Comparison of ENCODE assay signal across 9 cellular contexts in genomic region chrY:13479828-13480227, GRCh38. TPM values are rescaled to one million over a fixed set of nuclear protein-coding genes. Genes with fewer than 3 reads are reported as not detected.
DNase-seq lines count a peak whose midpoint lies in the region; ATAC-seq, FAIRE-seq and TF ChIP-seq lines count a peak whose summit lies in the region.
"Had no signal": no experiment of that assay in that cellular context is flagged by ENCODE, and none has a peak within 500 bp of the region (broad histone marks: within the 10 kb centered on the region; RNA-seq: fewer than 3 reads in every experiment).

TSS of gene UTY (minus strand) at chrY:13480033. CDS start at chrY:13479665, 368 bp downstream.

- TF ChIP-seq RAD21 in A549 (conservative IDR thresholded peaks at IDR 0.05 in 1 of 2, IDR thresholded peaks at IDR 0.05 in 1 of 2) = no peak

- TF ChIP-seq CTCF in A549 (IDR thresholded peaks at IDR 0.05) = no peak
- no peak for TF ChIP-seq CTCF in body of pancreas (IDR thresholded peaks at IDR 0.05)
- TF ChIP-seq CTCF in upper lobe of right lung (IDR thresholded peaks at IDR 0.05) = no peak
- TF ChIP-seq CTCF in transverse colon (IDR thresholded peaks at IDR 0.05) = no peak

- WGBS in A549 (ENCODE audit: missing lambda C conversion rate) = 0% methylated on average over 3 of the region's 18 CpGs
- 0 to 2% methylated on average over 3 to 17 of the region's 18 CpGs for WGBS in body of pancreas, 2 donors
- no CpG with 5 or more reads among the region's 18 CpGs for WGBS in transverse colon (ENCODE audit: low coverage in 1 of 2), 2 donors

- H3K4me3 ChIP-seq in A549 (peak within 1 kb of the TSS; percentile 84), body of pancreas (peak within 1 kb of the TSS in 1 of 2 donors; percentile 30), mononuclear cell (ENCODE audit: low read length) (peak within 1 kb of the TSS; percentile 53), upper lobe of right lung (peak within 1 kb of the TSS; percentile 65), transverse colon (peak within 1 kb of the TSS in 2 of 4 donors; percentile 57 to 68)

- H3K27ac ChIP-seq in A549 = peak within 1 kb of the TSS; percentile 92 to 95
- H3K27ac ChIP-seq in body of pancreas = peak within 1 kb of the TSS in 2 of 4 donors; percentile 97
- H3K27ac ChIP-seq in upper lobe of right lung = peak within 1 kb of the TSS; percentile 97
- H3K27ac ChIP-seq in transverse colon = peak within 1 kb of the TSS in 2 of 4 donors; percentile 97 to 98

- CTCF ChIA-PET in A549 (lab: Yijun Ruan, JAX) = no interaction called here

- TF ChIP-seq EP300 in A549 (IDR thresholded peaks at IDR 0.05) (no peak), transverse colon (IDR thresholded peaks at IDR 0.05; ENCODE audit: low read depth) (no peak)

- no peaks in the 10 kb centered on the region for H3K27me3 ChIP-seq in body of pancreas
- H3K27me3 ChIP-seq in mononuclear cell (ENCODE audit: insufficient read depth, low read length) = no peaks in the 10 kb centered on the region
- H3K27me3 ChIP-seq in upper lobe of right lung = no peaks in the 10 kb centered on the region
- H3K27me3 ChIP-seq in transverse colon = no peaks in the 10 kb centered on the region
- H3K27me3 ChIP-seq: adrenal gland had no signal

- ATAC-seq in A549 (peak; percentile 98), body of pancreas (peak; percentile 97), upper lobe of right lung (peak; percentile 97)

- in situ Hi-C loops in transverse colon (cut with MboI; ENCODE audit: low pct_ligation_motif_present in 1 of 4, low pct_unique_long_range_greater_than_20kb in 1 of 4, low sequenced_read_pairs in 3 of 4) = loop anchor here in 2 of 4 donors (25.0 kb wide), 1 partner anchor 232 kb away; the partner anchor contains the start of gene TMSB4Y (in 2 of the 2)

- H3K4me1 ChIP-seq in A549 (peaks cover 12% of the 10 kb centered on the region; the same call in 1 of the 3 replicates), body of pancreas (peaks cover 5% of the 10 kb centered on the region), mononuclear cell (ENCODE audit: insufficient read depth, low read length) (peaks cover 10% of the 10 kb centered on the region), upper lobe of right lung (no peaks in the 10 kb centered on the region), transverse colon (peaks cover 0 to 11% (median 0%) of the 10 kb centered on the region in 4 donors)
- H3K4me1 ChIP-seq: adrenal gland had no signal

- TF ChIP-seq POLR2A in A549 (IDR thresholded peaks at IDR 0.05; ENCODE audit: low read length) (no peak), body of pancreas (IDR thresholded peaks at IDR 0.05) (no peak), transverse colon (IDR thresholded peaks at IDR 0.05) (no peak)

- H3K36me3 ChIP-seq in body of pancreas (replicated peaks in 1 of 2; ENCODE audit: insufficient read depth in 1 of 2, low read depth in 2 of 2) = no peaks in the 10 kb centered on the region
- no peaks in the 10 kb centered on the region for H3K36me3 ChIP-seq in upper lobe of right lung
- no peaks in the 10 kb centered on the region for H3K36me3 ChIP-seq in transverse colon
- H3K36me3 ChIP-seq: adrenal gland had no signal

- POLR2A ChIA-PET in A549 (lab: Yijun Ruan, JAX) = no interaction called here

- intact Hi-C loops in body of pancreas (cut with DNase I) (no loop called here), upper lobe of right lung (cut with DNase I) (no loop called here), transverse colon (cut with DNase I; ENCODE audit: low total_unique reads) (no loop called here)

- DNase-seq in A549 (ENCODE audit: low read depth in 1 of 2, low spot score in 1 of 2) = peak; percentile 36 to 93
- peak; percentile 90 for DNase-seq in H4 (ENCODE audit: low spot score)
- peak; percentile 5 for DNase-seq in NK-92 (lab: John Stamatoyannopoulos, UW; ENCODE audit: unreplicated experiment)
- peak in 2 of 4 donors; percentile 80 to 92 for DNase-seq in body of pancreas
- peak; percentile 88 for DNase-seq in upper lobe of right lung
- DNase-seq in COLO668 (lab: John Stamatoyannopoulos, UW; ENCODE audit: unreplicated experiment) = no peak
- no peak for DNase-seq in transverse colon

- H3K4me2 ChIP-seq in A549 = peak within 1 kb of the TSS; percentile 76

- H3K9me3 ChIP-seq in A549 = no peaks in the 10 kb centered on the region
- no peaks in the 10 kb centered on the region for H3K9me3 ChIP-seq in body of pancreas
- no peaks in the 10 kb centered on the region for H3K9me3 ChIP-seq in mononuclear cell (ENCODE audit: low read depth, low read length)
- H3K9me3 ChIP-seq in upper lobe of right lung = no peaks in the 10 kb centered on the region
- H3K9me3 ChIP-seq in transverse colon = no peaks in the 10 kb centered on the region
- H3K9me3 ChIP-seq: adrenal gland had no signal

- FAIRE-seq in A549 (lab: Jason Lieb, UNC) = peak; percentile 96

TF ChIP-seq in A549, 52 proteins besides CTCF, POLR2A, EP300 and RAD21:
- TF ChIP-seq PHF8 (IDR thresholded peaks at IDR 0.05; ENCODE audit: borderline replicate concordance, low read depth) (0 out of 2 replicates have a peak, but pooled peaks have one; percentile 25), CEBPB (IDR thresholded peaks at IDR 0.05) (no peak), TFCP2L1 (CRISPR knock-in tag; IDR thresholded peaks at IDR 0.05) (no peak), EHMT2 (IDR thresholded peaks at IDR 0.05; ENCODE audit: low read depth) (no peak), JUN (IDR thresholded peaks at IDR 0.05) (peak in 1 of 2 experiments; percentile 39; a peak in 1 of 5 replicates), HEYL (CRISPR knock-in tag; IDR thresholded peaks at IDR 0.05) (no peak), HMGXB4 (CRISPR knock-in tag; IDR thresholded peaks at IDR 0.05; ENCODE audit: borderline replicate concordance) (no peak)

RNA-seq across cellular contexts. Expression of gene UTY, which starts in this region (rescaled TPM):
- polyA plus RNA-seq in A549 (2011; rRNA removed) (12.3 and 12.5 TPM in 2 replicates), A549 (2017; fragmentation: RNase III; extraction: RNeasy Plus Mini Kit Qiagen cat#74134 plus additional on column Dnase treatment) (2.8 to 3.1 TPM (median 2.9 TPM) in 3 replicates)
- 2.0 TPM in 2 replicates for polyA plus RNA-seq in A549 (2012; cell fraction: cytosol; rRNA removed)
- polyA plus RNA-seq in A549 (2012; cell fraction: nucleus; rRNA removed) = 3.3 and 4.1 TPM in 2 replicates
- polyA minus RNA-seq in A549 (2011; rRNA and poly(A)+ RNA removed) = 32.2 and 33.0 TPM in 2 replicates
- total RNA-seq in H4 (2014; rRNA removed; shearing (Covaris generic)) = 7.0 and 8.4 TPM in 2 replicates
- total RNA-seq in body of pancreas (not detected), mononuclear cell (0.10 TPM), upper lobe of right lung (31.9 TPM), transverse colon (100 to 1,000 TPM in 1 of 4 donors, 10 to 100 TPM in 1, not detected in 2; 50.8 to 137 TPM)

Comparison
In these comparisons a context has a peak if more than half of its experiments do, and no peak if none do; other contexts are left out.
1. DNase-seq: peak in A549 (2 of 2), H4 (single experiment), NK-92 (single experiment) and upper lobe of right lung (single experiment); none in COLO668 (single experiment) and transverse colon (single experiment).
2. Peak in every context shown above with its lines, with median percentiles within 50 percentile points of each other: ATAC-seq.